Comparison of ENCODE assay signal across 14 cellular contexts in the genomic region with DNA sequence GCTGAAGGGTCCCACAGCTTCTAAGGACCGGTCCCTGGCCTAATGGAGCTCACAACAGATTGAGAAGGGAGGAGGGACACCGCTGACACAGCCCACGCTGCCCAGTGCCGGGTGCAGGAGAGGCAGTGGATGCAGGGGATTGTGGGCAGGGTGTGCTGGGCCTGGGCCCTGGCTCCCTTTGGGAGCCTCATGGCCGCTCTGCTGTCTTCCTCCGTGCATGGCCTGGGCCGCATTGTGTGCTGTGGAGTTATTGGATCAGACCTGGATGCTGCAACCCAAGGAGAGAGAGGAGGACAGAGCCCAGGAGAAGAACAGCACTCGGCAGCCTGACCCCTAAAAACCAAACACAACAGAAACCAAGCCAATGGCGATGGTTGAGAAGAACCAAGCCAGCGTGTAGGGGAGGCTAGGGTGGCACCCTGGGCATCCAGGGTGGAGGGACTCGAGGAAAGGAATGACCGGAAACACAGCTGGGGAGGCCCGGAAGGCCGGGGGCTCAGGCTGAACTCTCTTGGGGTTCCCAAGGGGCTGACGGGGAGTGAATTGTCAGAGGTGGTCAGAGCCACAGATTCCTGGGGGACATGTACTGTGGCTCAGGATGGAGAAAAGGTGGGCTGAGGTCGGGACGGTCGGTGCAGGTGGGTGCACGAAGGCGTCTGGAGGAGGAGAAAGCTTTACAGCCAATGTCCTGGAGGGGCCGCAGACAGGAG. TPM values are rescaled to one million over a fixed set of nuclear protein-coding genes. Genes with fewer than 3 reads are reported as not detected.
DNase-seq lines count a peak whose midpoint lies in the region; ATAC-seq, FAIRE-seq and TF ChIP-seq lines count a peak whose summit lies in the region.
"Had no signal": no experiment of that assay in that cellular context is flagged by ENCODE, and none has a peak within 500 bp of the region (broad histone marks: within the 10 kb centered on the region; RNA-seq: fewer than 3 reads in every experiment).

No MANE protein-coding gene starts in this region.

- H3K36me3 Mint-ChIP-seq in activated T-helper 2 cell treated with anti-CD3 and anti-CD28 coated beads, Interferon-gamma antibody, Interleukin-2, Interleukin-4, amounts not matched to agents 10 μg/mL and 5 μg/mL and 100 μg/mL, durations not matched to agents 14 hours and 24 hours and 36 hours (ENCODE audit: low read depth): no peaks in the 10 kb centered on the region
- H3K36me3 Mint-ChIP-seq in mesothelial cell of epicardium: no peaks in the 10 kb centered on the region

- peak; percentile 3 for DNase-seq in activated T-helper 2 cell treated with anti-CD3 and anti-CD28 coated beads, Interferon-gamma antibody, Interleukin-2, Interleukin-4, amounts not matched to agents 10 μg/mL and 5 μg/mL and 100 μg/mL, durations not matched to agents 14 hours and 24 hours and 36 hours (ENCODE audit: low spot score)
- peak in 1 of 2 experiments; percentile 33 for DNase-seq in H1 (ENCODE audit: low read depth in 1 of 2, low spot score in 2 of 2)
- DNase-seq in mesenteric fat pad (ENCODE audit: low spot score): peak; percentile 71
- peak; percentile 48 for DNase-seq in upper lobe of right lung
- no peak for DNase-seq in GDM1 (lab: John Stamatoyannopoulos, UW)
- DNase-seq in mesothelial cell of epicardium (ENCODE audit: low spot score in 2 of 2, unreplicated experiment in 2 of 2): no peak
- DNase-seq: HCEC 1CT, NCI-H1105 treated with DMSO at 0.1 percent for 48 hours, NCI-H187, NCI-H446, SHP77 treated with DMSO at 0.1 percent for 48 hours had no signal

- no peak overlapping the region for H4K91ac ChIP-seq in H1 (replicated peaks; ENCODE audit: insufficient read length, low read length)

- no peak overlapping the region for H3K4ac ChIP-seq in H1 (replicated peaks; ENCODE audit: insufficient read length, low read depth, low read length)

- H3K79me1 ChIP-seq in H1 (ENCODE audit: low read depth, low read length): no peaks in the 10 kb centered on the region

- H3K18ac ChIP-seq in H1 (ENCODE audit: extremely low read depth, low read length): no peak overlapping the region

- H2BK120ac ChIP-seq in H1 (replicated peaks; ENCODE audit: low read depth, low read length): no peak overlapping the region

- H4K5ac ChIP-seq in H1 (ENCODE audit: insufficient read length, low read depth, low read length): no peak overlapping the region

- H3K4me3 Mint-ChIP-seq in activated T-helper 2 cell treated with anti-CD3 and anti-CD28 coated beads, Interferon-gamma antibody, Interleukin-2, Interleukin-4, amounts not matched to agents 10 μg/mL and 5 μg/mL and 100 μg/mL, durations not matched to agents 14 hours and 24 hours and 36 hours (ENCODE audit: low read depth): no peak overlapping the region
- no peak overlapping the region for H3K4me3 Mint-ChIP-seq in mesothelial cell of epicardium

- no peak overlapping the region for H3K27ac ChIP-seq in H1 (ENCODE audit: low read depth, low read length)
- no peak overlapping the region for H3K27ac ChIP-seq in upper lobe of right lung
- H3K27ac ChIP-seq: HL-60 had no signal

- H3K27me3 ChIP-seq in H1 (replicated peaks in 1 of 4; ENCODE audit: control insufficient read depth in 3 of 4, extremely low read depth in 1 of 4, insufficient read depth in 3 of 4, low read length in 3 of 4) (peaks cover 0 to 12% (median 4%) of the 10 kb centered on the region in 4 experiments; a peak in 4 of 7 replicates), upper lobe of right lung (no peaks in the 10 kb centered on the region)

- ATAC-seq in upper lobe of right lung (no peak), HG03460 (IDR thresholded peaks at IDR 0.05; ENCODE audit: unreplicated experiment) (no peak)

- no peak overlapping the region for H2AFZ ChIP-seq in H1 (ENCODE audit: low read length)

- peak overlapping the region; percentile 18; the same call in 1 of the 2 replicates for H4K8ac ChIP-seq in H1 (ENCODE audit: extremely low read depth, insufficient read depth, low read length)

- no peak for TF ChIP-seq RAD21 in H1 (IDR thresholded peaks at IDR 0.05 in 1 of 2, conservative IDR thresholded peaks at IDR 0.05 in 1 of 2; ENCODE audit: low read depth in 2 of 2, low read length in 2 of 2)

- no peak overlapping the region for H2BK5ac ChIP-seq in H1 (ENCODE audit: low read depth, low read length)

- FAIRE-seq in H1 (lab: Jason Lieb, UNC): no peak
- FAIRE-seq: HTR-8/SVneo had no signal

- no peak overlapping the region for H3K56ac ChIP-seq in H1 (replicated peaks; ENCODE audit: insufficient read length, low read depth, low read length)

- no peak overlapping the region for H3K4me3 ChIP-seq in H1 (ENCODE audit: extremely low read depth in 1 of 4, insufficient read depth in 2 of 4, low read depth in 3 of 4, low read length in 4 of 4)
- H3K4me3 ChIP-seq in upper lobe of right lung: no peak overlapping the region

- H3K36me3 ChIP-seq in H1 (ENCODE audit: control insufficient read depth in 2 of 4, insufficient read depth in 4 of 4, low read length in 3 of 4): no peaks in the 10 kb centered on the region
- no peaks in the 10 kb centered on the region for H3K36me3 ChIP-seq in upper lobe of right lung

- no peak overlapping the region for H3K4me2 ChIP-seq in H1 (ENCODE audit: insufficient read depth in 1 of 2, low read depth in 2 of 2, low read length in 2 of 2)

- CTCF ChIA-PET in H1 (lab: Charles Lee; ENCODE audit: partially characterized antibody): interaction anchor here (1.0 to 2.1 kb wide), 5 partner anchors 11 to 499 kb away, joined by 3 to 5 read pairs (median 3); partner anchors contain the start of gene DLL1

- H3K9me3 ChIP-seq in H1 (ENCODE audit: insufficient read depth in 2 of 2, low read depth in 1 of 2, low read length in 1 of 2) (no peaks in the 10 kb centered on the region), upper lobe of right lung (no peaks in the 10 kb centered on the region)

- 93% methylated on average over 20 of the region's 21 CpGs; no CpG with 5 or more reads in 1 of the 2 experiments for WGBS in H1 (ENCODE audit: extremely low coverage in 1 of 2, insufficient coverage in 1 of 2, insufficient read length in 1 of 2, insufficient replicate concordance in 2 of 2, low coverage in 1 of 2, low lambda C conversion rate in 2 of 2, missing lambda C conversion rate in 1 of 2), 2 experiments

- peaks cover 0 to 2% of the 10 kb centered on the region in 2 experiments for H4K20me1 ChIP-seq in H1 (replicated peaks in 1 of 2; ENCODE audit: control insufficient read depth in 1 of 2, insufficient read depth in 2 of 2, low read length in 2 of 2)

- no peak overlapping the region for H2BK12ac ChIP-seq in H1 (ENCODE audit: low read depth, low read length)

- no peak overlapping the region for H2AK5ac ChIP-seq in H1 (ENCODE audit: low read depth, low read length)

- TF ChIP-seq CTCF in H1 (IDR thresholded peaks at IDR 0.05; ENCODE audit: control extremely low read depth in 1 of 3, insufficient read depth in 1 of 3, low read depth in 1 of 3, low read length in 3 of 3) (no peak), upper lobe of right lung (IDR thresholded peaks at IDR 0.05) (no peak), mesothelial cell of epicardium (IDR thresholded peaks at IDR 0.05; ENCODE audit: unreplicated experiment) (no peak)

- H3K14ac ChIP-seq in H1 (ENCODE audit: insufficient read length): no peak overlapping the region

- H3K23me2 ChIP-seq in H1 (ENCODE audit: low read depth, low read length): no peaks in the 10 kb centered on the region; the same call in 1 of the 2 replicates

- no peak overlapping the region for H3K27ac Mint-ChIP-seq in activated T-helper 2 cell treated with anti-CD3 and anti-CD28 coated beads, Interferon-gamma antibody, Interleukin-2, Interleukin-4, amounts not matched to agents 10 μg/mL and 5 μg/mL and 100 μg/mL, durations not matched to agents 14 hours and 24 hours and 36 hours
- H3K27ac Mint-ChIP-seq in mesothelial cell of epicardium: no peak overlapping the region

- no peaks in the 10 kb centered on the region for H3K79me2 ChIP-seq in H1 (ENCODE audit: control insufficient read depth in 1 of 2, insufficient read depth in 2 of 2, low read length in 2 of 2)

- no peak overlapping the region for H2BK15ac ChIP-seq in H1 (ENCODE audit: low read length)

- H3K4me1 ChIP-seq in H1 (replicated peaks in 1 of 4; ENCODE audit: control insufficient read depth in 3 of 4, insufficient read depth in 4 of 4, low read length in 3 of 4) (peaks cover 0 to 12% (median 4%) of the 10 kb centered on the region in 4 experiments; a peak in 5 of 7 replicates), upper lobe of right lung (peaks cover 16% of the 10 kb centered on the region)

- H3K9ac ChIP-seq in H1 (replicated peaks in 1 of 4; ENCODE audit: extremely low read depth in 1 of 4, low read depth in 3 of 4, low read length in 3 of 4): no peak overlapping the region

- peaks cover 14% of the 10 kb centered on the region for H3K4me1 Mint-ChIP-seq in activated T-helper 2 cell treated with anti-CD3 and anti-CD28 coated beads, Interferon-gamma antibody, Interleukin-2, Interleukin-4, amounts not matched to agents 10 μg/mL and 5 μg/mL and 100 μg/mL, durations not matched to agents 14 hours and 24 hours and 36 hours (ENCODE audit: low read depth)
- H3K4me1 Mint-ChIP-seq in mesothelial cell of epicardium: peaks cover 15% of the 10 kb centered on the region

- H2BK20ac ChIP-seq in H1 (ENCODE audit: low read length): no peak overlapping the region

- no peaks in the 10 kb centered on the region for H3K9me3 Mint-ChIP-seq in activated T-helper 2 cell treated with anti-CD3 and anti-CD28 coated beads, Interferon-gamma antibody, Interleukin-2, Interleukin-4, amounts not matched to agents 10 μg/mL and 5 μg/mL and 100 μg/mL, durations not matched to agents 14 hours and 24 hours and 36 hours
- peaks cover 5% of the 10 kb centered on the region for H3K9me3 Mint-ChIP-seq in mesothelial cell of epicardium

- intact Hi-C loops in activated T-helper 2 cell treated with anti-CD3 and anti-CD28 coated beads, Interferon-gamma antibody, Interleukin-2, Interleukin-4, amounts not matched to agents 10 μg/mL and 5 μg/mL and 100 μg/mL, durations not matched to agents 14 hours and 24 hours and 36 hours (cut with micrococcal nuclease): no loop called here
- intact Hi-C loops in upper lobe of right lung (cut with DNase I): no loop called here

- TF ChIP-seq EP300 in H1 (IDR thresholded peaks at IDR 0.05; ENCODE audit: borderline replicate concordance in 1 of 2, low read depth in 2 of 2, low read length in 2 of 2): no peak

- H3K27me3 Mint-ChIP-seq in activated T-helper 2 cell treated with anti-CD3 and anti-CD28 coated beads, Interferon-gamma antibody, Interleukin-2, Interleukin-4, amounts not matched to agents 10 μg/mL and 5 μg/mL and 100 μg/mL, durations not matched to agents 14 hours and 24 hours and 36 hours (ENCODE audit: low read depth): peaks cover 28% of the 10 kb centered on the region
- H3K27me3 Mint-ChIP-seq in mesothelial cell of epicardium (ENCODE audit: low read depth): peaks cover 10% of the 10 kb centered on the region

- no peak overlapping the region for H3K23ac ChIP-seq in H1 (ENCODE audit: insufficient read length)

- no peak for TF ChIP-seq POLR2A in H1 (IDR thresholded peaks at IDR 0.05; ENCODE audit: control extremely low read depth in 1 of 2, low read depth in 2 of 2, low read length in 2 of 2)

- POLR2A ChIA-PET in H1 (lab: Charles Lee; ENCODE audit: partially characterized antibody): interaction anchor here (0.9 kb wide), 1 partner anchor 13 kb away, joined by 3 read pairs; no protein-coding TSS in a partner anchor

RNA-seq across cellular contexts. Expression of gene ERMARD, which starts 41.0 kb away (rescaled TPM):
- 24.5 and 25.9 TPM in 2 replicates for total RNA-seq in activated T-helper 2 cell treated with anti-CD3 and anti-CD28 coated beads, Interferon-gamma antibody, Interleukin-2, Interleukin-4, amounts not matched to agents 10 μg/mL and 5 μg/mL and 100 μg/mL, durations not matched to agents 14 hours and 24 hours and 36 hours
- total RNA-seq in H1 (2021; fragmentation: NEBNext Ultra II Directional; extraction: Animal tissue kit (Norgen Biotek cat#: 25700)): 11.2 and 12.2 TPM in 2 replicates
- polyA plus RNA-seq in H1 (2011; rRNA removed): 25.6 and 27.3 TPM in 2 replicates
- polyA plus RNA-seq in H1 (2011; cell fraction: cytosol; rRNA removed): 29.5 TPM
- polyA plus RNA-seq in H1 (2011; cell fraction: nucleus; rRNA removed): 41.8 TPM
- 13.9 to 19.1 TPM (median 15.5 TPM) in 4 replicates for polyA plus RNA-seq in H1 (2012, experiment 1 of 2)
- polyA plus RNA-seq in H1 (2012, experiment 2 of 2): 4.3 TPM
- polyA plus RNA-seq in H1 (2013, experiment 1 of 2): 10.4 TPM
- 10.1 TPM for polyA plus RNA-seq in H1 (2013, experiment 2 of 2)
- 12.0 and 13.1 TPM in 2 replicates for polyA minus RNA-seq in H1 (2011; rRNA and poly(A)+ RNA removed)
- 5.2 TPM for polyA minus RNA-seq in H1 (2011; cell fraction: cytosol; rRNA and poly(A)+ RNA removed)
- polyA minus RNA-seq in H1 (2011; cell fraction: nucleus; rRNA and poly(A)+ RNA removed): 14.8 TPM
- total RNA-seq in mesenteric fat pad (19.8 TPM), upper lobe of right lung (25.6 TPM), mesothelial cell of epicardium (44.1 to 46.7 TPM (median 45.6 TPM) in 3 replicates)

RNA-seq across cellular contexts. Expression of gene DYNLT2, which starts 41.1 kb away (rescaled TPM):
- 1.9 and 2.1 TPM in 2 replicates for total RNA-seq in activated T-helper 2 cell treated with anti-CD3 and anti-CD28 coated beads, Interferon-gamma antibody, Interleukin-2, Interleukin-4, amounts not matched to agents 10 μg/mL and 5 μg/mL and 100 μg/mL, durations not matched to agents 14 hours and 24 hours and 36 hours
- total RNA-seq in H1 (2021; fragmentation: NEBNext Ultra II Directional; extraction: Animal tissue kit (Norgen Biotek cat#: 25700)): 1.6 and 1.8 TPM in 2 replicates
- 0.48 and 0.74 TPM in 2 replicates for polyA plus RNA-seq in H1 (2011; rRNA removed)
- polyA plus RNA-seq in H1 (2011; cell fraction: cytosol; rRNA removed): 1.9 TPM
- polyA plus RNA-seq in H1 (2011; cell fraction: nucleus; rRNA removed): 0.84 TPM
- 0.64 to 1.9 TPM (median 1.0 TPM) in 4 replicates for polyA plus RNA-seq in H1 (2012, experiment 1 of 2)
- 0.08 TPM for polyA plus RNA-seq in H1 (2012, experiment 2 of 2)
- 3.5 TPM for polyA plus RNA-seq in H1 (2013, experiment 1 of 2)
- 3.1 TPM for polyA plus RNA-seq in H1 (2013, experiment 2 of 2)
- polyA minus RNA-seq in H1 (2011; rRNA and poly(A)+ RNA removed): 0.38 and 0.71 TPM in 2 replicates
- polyA minus RNA-seq in H1 (2011; cell fraction: cytosol; rRNA and poly(A)+ RNA removed): 0.73 TPM
- 2.4 TPM for polyA minus RNA-seq in H1 (2011; cell fraction: nucleus; rRNA and poly(A)+ RNA removed)
- 0.71 TPM for total RNA-seq in mesenteric fat pad
- total RNA-seq in upper lobe of right lung: 1.2 TPM
- 1.7 to 2.7 TPM (median 2.4 TPM) in 3 replicates for total RNA-seq in mesothelial cell of epicardium

Comparison
In these comparisons a context has a peak if more than half of its experiments do, and no peak if none do; other contexts are left out.
1. DNase-seq: peak in activated T-helper 2 cell treated with anti-CD3 and anti-CD28 coated beads, Interferon-gamma antibody, Interleukin-2, Interleukin-4, amounts not matched to agents 10 μg/mL and 5 μg/mL and 100 μg/mL, durations not matched to agents 14 hours and 24 hours and 36 hours (single experiment), mesenteric fat pad (single experiment) and upper lobe of right lung (single experiment); none in GDM1 (single experiment) and mesothelial cell of epicardium (0 of 2).